Comparison of ENCODE assay signal across 13 cellular contexts in genomic region chr22:25346859-25347751, GRCh38.
"Had no signal": no experiment of that assay in that cellular context is flagged by ENCODE, and none has a peak within 500 bp of the region (broad histone marks: within the 10 kb centered on the region; RNA-seq: fewer than 3 reads in every experiment).

No MANE protein-coding gene starts in this region.

- H3K27ac ChIP-seq: breast epithelium, epithelial cell of prostate, right atrium auricular region had no signal

- H3K4me1 Mint-ChIP-seq: nephron; stimulated activated naive B cell treated with anti-CD40 and anti-IgM and Interleukin-4, amounts not matched to agents 10 μg/mL and 1 μg/mL and 100 μg/mL, for 72 hours had no signal

- H3K27me3 Mint-ChIP-seq: stimulated activated naive B cell treated with anti-CD40 and anti-IgM and Interleukin-4, amounts not matched to agents 10 μg/mL and 1 μg/mL and 100 μg/mL, for 72 hours; type B pancreatic cell had no signal

- H3K27ac Mint-ChIP-seq: activated T-helper 2 cell treated with anti-CD3 and anti-CD28 coated beads, Interferon-gamma antibody, Interleukin-2, Interleukin-4, amounts not matched to agents 10 μg/mL and 5 μg/mL and 100 μg/mL, durations not matched to agents 14 hours and 24 hours and 36 hours; nephron; stimulated activated naive B cell treated with anti-CD40 and anti-IgM and Interleukin-4, amounts not matched to agents 10 μg/mL and 1 μg/mL and 100 μg/mL, for 72 hours; T-helper 2 cell treated with Interferon-gamma antibody and Interleukin-4, amounts not matched to agents 5 μg/mL and 100 μg/mL, for 36 hours; type B pancreatic cell had no signal

- DNase-seq: activated CD4-positive, alpha-beta T cell treated with anti-CD3 and anti-CD28 coated beads, Interleukin-2, amount 50 U/mL, for 1 hour; anterior cingulate cortex; mammary epithelial cell; SIG-M5; stimulated activated naive B cell treated with anti-CD40 and anti-IgM and Interleukin-4, amounts not matched to agents 10 μg/mL and 1 μg/mL and 100 μg/mL, for 72 hours had no signal

- H3K4me1 ChIP-seq: breast epithelium, right atrium auricular region had no signal

- H3K4me3 Mint-ChIP-seq: nephron; stimulated activated naive B cell treated with anti-CD40 and anti-IgM and Interleukin-4, amounts not matched to agents 10 μg/mL and 1 μg/mL and 100 μg/mL, for 72 hours; T-helper 2 cell treated with Interferon-gamma antibody and Interleukin-4, amounts not matched to agents 5 μg/mL and 100 μg/mL, for 36 hours; type B pancreatic cell had no signal

- H3K27me3 ChIP-seq: breast epithelium, right atrium auricular region had no signal

- H3K9me3 Mint-ChIP-seq: type B pancreatic cell had no signal

- H3K36me3 ChIP-seq: breast epithelium had no signal

- ATAC-seq: activated naive CD4-positive, alpha-beta T cell treated with anti-CD3 and anti-CD28 coated beads, Interleukin-2, amount 50 U/mL, for 72 hours; stimulated activated naive B cell treated with anti-CD40 and anti-IgM and Interleukin-4, amounts not matched to agents 10 μg/mL and 1 μg/mL and 100 μg/mL, for 72 hours had no signal

- H3K4me3 ChIP-seq: breast epithelium, right atrium auricular region had no signal

- H3K9me3 ChIP-seq: breast epithelium, right atrium auricular region had no signal
